ENCODE assay signal across 10 cellular contexts in the genomic region with DNA sequence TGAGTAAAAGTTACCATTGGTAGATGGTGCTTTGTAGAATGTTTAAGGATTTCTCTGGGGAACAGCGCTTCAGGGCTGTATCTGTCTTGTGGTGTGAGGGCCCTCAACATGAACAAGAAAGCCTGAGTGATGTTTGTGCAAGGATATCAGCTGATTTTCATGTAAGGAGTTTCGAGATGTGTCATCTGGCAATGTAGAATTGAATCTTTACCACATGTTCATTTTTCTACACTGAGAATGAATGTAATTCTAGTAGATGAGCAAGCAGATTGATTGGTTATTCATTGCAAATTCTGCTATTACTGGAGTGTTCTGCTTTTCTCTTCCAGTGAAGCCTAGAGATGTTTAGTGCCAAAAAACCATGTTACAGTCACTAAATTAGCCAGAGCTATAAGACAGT.
A peak's percentile ranks its signal among the peaks of the same experiment; 100 is the strongest.
DNase-seq lines count a peak whose midpoint lies in the region; ATAC-seq and TF ChIP-seq lines count a peak whose summit lies in the region.
"Had no signal": no experiment of that assay in that cellular context is flagged by ENCODE, and none has a peak within 500 bp of the region (broad histone marks: within the 10 kb centered on the region; RNA-seq: fewer than 3 reads in every experiment).

No MANE protein-coding gene starts in this region.

- H3K9me3 ChIP-seq in gastroesophageal sphincter: no peaks in the 10 kb centered on the region
- H3K9me3 ChIP-seq: body of pancreas had no signal

- no peak for TF ChIP-seq EP300 in gastroesophageal sphincter (IDR thresholded peaks at IDR 0.05)

- H3K36me3 ChIP-seq in H7 (replicated peaks; ENCODE audit: control insufficient read depth, insufficient read depth, low read length): no peaks in the 10 kb centered on the region
- H3K36me3 ChIP-seq in gastroesophageal sphincter: no peaks in the 10 kb centered on the region

- H3K4me3 ChIP-seq in H7 (ENCODE audit: insufficient read depth, low read depth, low read length) (no peak overlapping the region), gastroesophageal sphincter (no peak overlapping the region)
- H3K4me3 ChIP-seq: body of pancreas had no signal

- DNase-seq in fibroblast of gingiva (ENCODE audit: low read depth) (peak; percentile 78), H7 (no peak), NOMO-1 treated with DMSO at 0.1 percent for 48 hours (lab: John Stamatoyannopoulos, UW; ENCODE audit: unreplicated experiment) (no peak), cardiac septum (ENCODE audit: low spot score) (no peak)
- DNase-seq: body of pancreas; stimulated activated CD4-positive, alpha-beta T cell treated with anti-CD3 and anti-CD28 coated beads, Interleukin-15, amount 100 ng/mL, for 24 hours had no signal

- H3K27ac ChIP-seq in gastroesophageal sphincter: no peak overlapping the region
- H3K27ac ChIP-seq: body of pancreas had no signal

- TF ChIP-seq CTCF in gastroesophageal sphincter (IDR thresholded peaks at IDR 0.05): no peak

- H3K27me3 ChIP-seq in H7 (ENCODE audit: control insufficient read depth, insufficient read depth, low read length) (no peaks in the 10 kb centered on the region), gastroesophageal sphincter (no peaks in the 10 kb centered on the region)
- H3K27me3 ChIP-seq: body of pancreas had no signal

- TF ChIP-seq POLR2A in gastroesophageal sphincter (IDR thresholded peaks at IDR 0.05): no peak

- WGBS in gastroesophageal sphincter (ENCODE audit: low coverage in 1 of 2), 2 donors: 82 to 100% methylated on average over 2 of the region's 2 CpGs

- ATAC-seq in GM18499 (IDR thresholded peaks at IDR 0.05; ENCODE audit: insufficient read depth, unreplicated experiment): peak; percentile 91
- ATAC-seq in GM19467 (IDR thresholded peaks at IDR 0.05; ENCODE audit: unreplicated experiment): peak; percentile 82
- peak; percentile 95 for ATAC-seq in HG03095 (IDR thresholded peaks at IDR 0.05; ENCODE audit: unreplicated experiment)
- ATAC-seq in gastroesophageal sphincter: no peak
- ATAC-seq: body of pancreas had no signal

- intact Hi-C loops in cardiac septum (cut with DNase I): loop anchor here (10.0 kb wide), 1 partner anchor 74 kb away; no protein-coding TSS in a partner anchor

- peaks cover 5 to 50% (median 6%) of the 10 kb centered on the region in 3 donors for H3K4me1 ChIP-seq in gastroesophageal sphincter
